ENCODE assay signal across 13 cellular contexts in the genomic region with DNA sequence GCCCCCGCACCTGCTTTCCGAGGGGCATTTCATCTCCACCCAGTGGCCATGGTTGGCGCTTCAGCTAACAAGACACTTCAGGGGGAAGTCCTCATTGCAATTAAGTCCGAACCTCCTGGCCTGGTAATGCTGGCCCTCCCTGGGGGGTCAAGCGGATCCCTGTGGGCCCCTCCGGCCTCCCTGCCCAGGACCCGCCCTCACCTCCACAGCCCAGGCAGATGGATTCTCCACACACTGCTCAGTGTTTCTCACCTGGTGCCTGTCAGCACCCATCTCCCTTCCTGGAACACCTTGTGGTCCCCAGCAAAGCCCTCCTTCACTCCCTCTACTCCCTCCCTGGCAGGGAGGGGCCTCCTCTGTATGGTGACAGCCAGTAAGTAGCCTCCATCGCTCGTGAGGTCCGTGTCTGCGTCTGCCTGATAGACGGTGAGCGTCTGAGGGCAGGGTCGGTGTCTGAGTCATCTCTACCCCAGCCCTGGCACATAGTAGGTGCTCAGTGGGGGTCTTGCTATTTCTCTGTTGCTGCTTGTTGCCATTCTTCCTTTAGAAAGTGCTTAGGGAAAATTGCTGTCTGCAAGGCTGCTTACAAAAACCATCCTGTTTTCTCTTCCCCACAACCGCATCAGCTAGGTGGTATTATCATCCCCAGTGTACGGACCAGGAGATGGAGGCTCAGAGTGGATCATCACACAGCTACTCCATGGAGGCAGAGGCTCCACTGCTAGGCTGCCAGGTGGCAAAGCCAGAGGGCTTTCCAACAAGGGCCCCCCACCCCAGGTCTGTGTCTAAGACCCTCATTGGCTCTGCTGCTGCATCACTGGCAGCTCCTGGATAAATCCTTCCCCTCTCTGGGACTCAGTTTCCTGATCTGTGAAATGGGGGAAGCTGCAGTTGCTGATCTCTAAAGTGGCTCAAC. TPM values are rescaled to one million over a fixed set of nuclear protein-coding genes. Genes with fewer than 3 reads are reported as not detected.
A peak's percentile ranks its signal among the peaks of the same experiment; 100 is the strongest.
DNase-seq lines count a peak whose midpoint lies in the region; ATAC-seq and TF ChIP-seq lines count a peak whose summit lies in the region.
"Had no signal": no experiment of that assay in that cellular context is flagged by ENCODE, and none has a peak within 500 bp of the region (broad histone marks: within the 10 kb centered on the region; RNA-seq: fewer than 3 reads in every experiment).

No MANE protein-coding gene starts in this region.

- DNase-seq in right atrium auricular region (ENCODE audit: low spot score) (no peak), left ventricle myocardium superior (no peak), memory B cell (ENCODE audit: low spot score in 2 of 2) (no peak), vagina (ENCODE audit: extremely low spot score in 2 of 2) (no peak)
- no peak for DNase-seq in effector CD4-positive, alpha-beta T cell
- no peak for DNase-seq in activated T-cell treated with anti-CD3 and anti-CD28 coated beads, Interleukin-2, amount 50 U/mL, for 4 hours
- DNase-seq: activated effector memory CD4-positive, alpha-beta T cell treated with Interleukin-2 at 50 U/mL for 16 hours; CD4-positive, CD25-positive, alpha-beta regulatory T cell; NCI-H146; occipital lobe had no signal

- H3K4me1 ChIP-seq in right atrium auricular region (peaks cover 0 to 87% of the 10 kb centered on the region in 2 donors), vagina (peaks cover 85% of the 10 kb centered on the region)

- no peaks in the 10 kb centered on the region for H3K9me3 ChIP-seq in right atrium auricular region
- H3K9me3 ChIP-seq in vagina = no peaks in the 10 kb centered on the region

- no peak overlapping the region for H3K4me3 Mint-ChIP-seq in brain
- H3K4me3 Mint-ChIP-seq in memory B cell = peak overlapping the region; percentile 9
- H3K4me3 Mint-ChIP-seq in activated T-cell treated with anti-CD3 and anti-CD28 coated beads, Interleukin-2, amount 50 U/mL, for 4 hours = no peak overlapping the region
- H3K4me3 Mint-ChIP-seq: CD4-positive, CD25-positive, alpha-beta regulatory T cell had no signal

- H3K27ac Mint-ChIP-seq in brain = peak overlapping the region; percentile 32 to 95 (median 65)
- no peak overlapping the region for H3K27ac Mint-ChIP-seq in memory B cell
- H3K27ac Mint-ChIP-seq: CD4-positive, CD25-positive, alpha-beta regulatory T cell had no signal

- H3K27ac ChIP-seq in right atrium auricular region (peak overlapping the region; percentile 10 to 38), vagina (peak overlapping the region; percentile 89)
- H3K27ac ChIP-seq: VCaP had no signal

- H3K27me3 ChIP-seq in right atrium auricular region = no peaks in the 10 kb centered on the region
- no peaks in the 10 kb centered on the region for H3K27me3 ChIP-seq in vagina

- H3K4me3 ChIP-seq in right atrium auricular region = no peak overlapping the region
- H3K4me3 ChIP-seq in vagina = no peak overlapping the region

- H3K27me3 Mint-ChIP-seq in brain (peaks cover 6% of the 10 kb centered on the region), memory B cell (peaks cover 30% of the 10 kb centered on the region)
- H3K27me3 Mint-ChIP-seq in activated T-cell treated with anti-CD3 and anti-CD28 coated beads, Interleukin-2, amount 50 U/mL, for 4 hours (ENCODE audit: low read depth) = peaks cover 46% of the 10 kb centered on the region

- H3K9me3 Mint-ChIP-seq in brain (no peaks in the 10 kb centered on the region), memory B cell (no peaks in the 10 kb centered on the region)
- no peaks in the 10 kb centered on the region for H3K9me3 Mint-ChIP-seq in activated T-cell treated with anti-CD3 and anti-CD28 coated beads, Interleukin-2, amount 50 U/mL, for 4 hours
- H3K9me3 Mint-ChIP-seq: CD4-positive, CD25-positive, alpha-beta regulatory T cell had no signal

- intact Hi-C loops in left ventricle myocardium superior (cut with micrococcal nuclease) = no loop called here
- intact Hi-C loops in vagina (cut with DNase I) = no loop called here

- H3K36me3 Mint-ChIP-seq in brain (no peaks in the 10 kb centered on the region), memory B cell (no peaks in the 10 kb centered on the region)
- H3K36me3 Mint-ChIP-seq in activated T-cell treated with anti-CD3 and anti-CD28 coated beads, Interleukin-2, amount 50 U/mL, for 4 hours (ENCODE audit: insufficient read depth) = no peaks in the 10 kb centered on the region
- H3K36me3 Mint-ChIP-seq: CD4-positive, CD25-positive, alpha-beta regulatory T cell had no signal

- TF ChIP-seq CTCF in right atrium auricular region (IDR thresholded peaks at IDR 0.05) (no peak), brain (conservative IDR thresholded peaks at IDR 0.05) (peak in 1 of 2 experiments; percentile 25), vagina (IDR thresholded peaks at IDR 0.05) (no peak)

- H3K36me3 ChIP-seq in right atrium auricular region = no peaks in the 10 kb centered on the region
- no peaks in the 10 kb centered on the region for H3K36me3 ChIP-seq in vagina

- TF ChIP-seq POLR2A in vagina (IDR thresholded peaks at IDR 0.05) = no peak

- ATAC-seq in left ventricle myocardium superior (no peak), memory B cell (ENCODE audit: low read depth) (no peak), HG03460 (IDR thresholded peaks at IDR 0.05; ENCODE audit: unreplicated experiment) (no peak)
- no peak for ATAC-seq in activated T-cell treated with anti-CD3 and anti-CD28 coated beads, Interleukin-2, amount 50 U/mL, for 4 hours

- H3K4me1 Mint-ChIP-seq in brain (peaks cover 68% of the 10 kb centered on the region), memory B cell (peaks cover 5% of the 10 kb centered on the region)
- peaks cover 13% of the 10 kb centered on the region for H3K4me1 Mint-ChIP-seq in activated T-cell treated with anti-CD3 and anti-CD28 coated beads, Interleukin-2, amount 50 U/mL, for 4 hours (ENCODE audit: low read depth)

RNA-seq across cellular contexts. Expression of a gene that starts 39.7 kb away (rescaled TPM):
- total RNA-seq in right atrium auricular region (10 to 100 TPM; 28.3 to 30.2 TPM), left ventricle myocardium superior (42.9 TPM), vagina (32.7 TPM)
- 13.4 TPM for polyA plus RNA-seq in brain (ENCODE audit: insufficient read depth, low read depth, low replicate concordance)
- total RNA-seq in activated T-cell treated with anti-CD3 and anti-CD28 coated beads, Interleukin-2, amount 50 U/mL, for 4 hours = 1 to 10 TPM in 2 of 3 donors, under 1 TPM in 1; 0.86 to 2.4 (median 1.3) TPM
- total RNA-seq: CD4-positive, CD25-positive, alpha-beta regulatory T cell had no signal
- polyA plus RNA-seq: CD4-positive, CD25-positive, alpha-beta regulatory T cell had no signal

Comparison
In these comparisons a context has a peak if more than half of its experiments do, and no peak if none do; other contexts are left out.
1. RNA of a gene that starts 39.7 kb away (total RNA-seq): 42.9 TPM in left ventricle myocardium superior (single experiment), 32.7 TPM in vagina (single experiment) and 28.3 to 30.2 TPM in right atrium auricular region; 0.86 to 2.4 TPM in activated T-cell treated with anti-CD3 and anti-CD28 coated beads, Interleukin-2, amount 50 U/mL, for 4 hours; every median in the first group is over 4 times any median in the second.